14 cellular contexts compared by ENCODE assay signal in the genomic region with DNA sequence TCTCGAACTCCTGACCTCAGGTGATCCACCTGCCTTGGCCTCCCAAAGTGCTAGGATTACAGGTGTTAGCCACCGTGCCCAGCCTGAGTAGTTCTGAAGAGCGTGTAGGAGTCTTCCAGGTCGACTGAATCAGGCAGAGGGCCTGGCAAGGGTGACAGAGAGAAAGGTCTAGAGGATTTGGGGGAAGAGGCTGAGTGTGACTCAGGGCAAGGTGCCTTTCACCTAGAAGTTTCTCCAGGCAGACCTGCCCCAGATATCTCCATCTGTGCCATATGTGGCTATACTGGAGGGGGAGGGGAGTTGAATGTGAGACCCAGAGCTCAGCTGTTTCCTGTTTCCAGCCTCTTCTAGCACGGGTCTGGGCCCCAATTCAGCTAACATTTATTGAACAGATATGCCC. TPM values are rescaled to one million over a fixed set of nuclear protein-coding genes. Genes with fewer than 3 reads are reported as not detected.
DNase-seq lines count a peak whose midpoint lies in the region; ATAC-seq and TF ChIP-seq lines count a peak whose summit lies in the region.
"Had no signal": no experiment of that assay in that cellular context is flagged by ENCODE, and none has a peak within 500 bp of the region (broad histone marks: within the 10 kb centered on the region; RNA-seq: fewer than 3 reads in every experiment).

No MANE protein-coding gene starts in this region.

- H3K9me2 ChIP-seq in GM23248 (ENCODE audit: insufficient read depth): no peaks in the 10 kb centered on the region

- H3K27me3 Mint-ChIP-seq in MCF 10A (ENCODE audit: insufficient read depth, unreplicated experiment) (no peaks in the 10 kb centered on the region), WTC11 (ENCODE audit: low read depth) (peaks cover 30% of the 10 kb centered on the region), immature natural killer cell (ENCODE audit: low read depth in 3 of 3) (peaks cover 6 to 8% (median 6%) of the 10 kb centered on the region in 3 donors)

- H3K27ac Mint-ChIP-seq in MCF 10A (ENCODE audit: low read depth, unreplicated experiment) (no peak overlapping the region), WTC11 (peak overlapping the region; percentile 87), immature natural killer cell (peak overlapping the region; percentile 11 to 98 (median 92))

- WGBS in GM23248 (ENCODE audit: low coverage in 1 of 2, low lambda C conversion rate in 2 of 2, missing lambda C conversion rate in 2 of 2), 2 experiments: 72 to 75% methylated on average over 5 of the region's 5 CpGs

- H3K4me1 Mint-ChIP-seq in MCF 10A (ENCODE audit: insufficient read depth, unreplicated experiment) (peaks cover 30% of the 10 kb centered on the region), WTC11 (peaks cover 26% of the 10 kb centered on the region), immature natural killer cell (peaks cover 28% of the 10 kb centered on the region in 2 donors)

- H3K4me2 ChIP-seq in GM23248 (ENCODE audit: unreplicated experiment): no peak overlapping the region

- H3K4me3 Mint-ChIP-seq in MCF 10A (ENCODE audit: unreplicated experiment): peak overlapping the region; percentile 96
- peak overlapping the region; percentile 95 for H3K4me3 Mint-ChIP-seq in WTC11
- H3K4me3 Mint-ChIP-seq in immature natural killer cell: peak overlapping the region; percentile 98 to 99 (median 98)

- H3K9me3 Mint-ChIP-seq in MCF 10A (ENCODE audit: unreplicated experiment) (no peaks in the 10 kb centered on the region), WTC11 (peaks cover 10% of the 10 kb centered on the region), immature natural killer cell (peaks cover 0 to 6% (median 0%) of the 10 kb centered on the region in 6 donors)

- H3K27ac ChIP-seq in breast epithelium (peak overlapping the region in 1 of 2 donors; percentile 94), GM23248 (no peak overlapping the region)

- H3K4me3 ChIP-seq in breast epithelium: no peak overlapping the region
- H3K4me3 ChIP-seq in GM23248: no peak overlapping the region

- CTCF ChIA-PET in MCF 10A (lab: Yijun Ruan, JAX): interaction anchor here (0.6 kb wide), 1 partner anchor 135 kb away, joined by 3 read pairs; no protein-coding TSS in a partner anchor
- CTCF ChIA-PET in WTC11 (lab: Charles Lee): interaction anchor here (1.5 to 3.0 kb wide), 3 partner anchors 14 to 54 kb away, joined by 4 to 37 read pairs (median 20); a partner anchor contains a TSS

- H3K36me3 Mint-ChIP-seq in MCF 10A (ENCODE audit: insufficient read depth, unreplicated experiment): no peaks in the 10 kb centered on the region
- peaks cover 6% of the 10 kb centered on the region; the same call in 1 of the 2 replicates for H3K36me3 Mint-ChIP-seq in WTC11
- peaks cover 7 to 9% (median 9%) of the 10 kb centered on the region in 3 donors for H3K36me3 Mint-ChIP-seq in immature natural killer cell

- no peak overlapping the region for H3K9ac ChIP-seq in GM23248

- no peaks in the 10 kb centered on the region for H3K36me3 ChIP-seq in breast epithelium
- no peaks in the 10 kb centered on the region for H3K36me3 ChIP-seq in GM23248 (ENCODE audit: low read depth)

- BruUV-seq in MCF 10A (replicated peaks; lab: Mats Ljungman, UMichigan): no TSS peak

- H3K79me2 ChIP-seq in GM23248 (ENCODE audit: insufficient read depth): no peaks in the 10 kb centered on the region

- no peaks in the 10 kb centered on the region for H3K9me3 ChIP-seq in breast epithelium
- H3K9me3 ChIP-seq in GM23248 (ENCODE audit: low read depth): no peaks in the 10 kb centered on the region

- no peak for ATAC-seq in WTC11
- ATAC-seq in GM18519 (IDR thresholded peaks at IDR 0.05; ENCODE audit: low FRiP score, unreplicated experiment): no peak
- no peak for ATAC-seq in GM21737 (IDR thresholded peaks at IDR 0.05; ENCODE audit: unreplicated experiment)
- ATAC-seq in HG03571 (IDR thresholded peaks at IDR 0.05; ENCODE audit: unreplicated experiment): no peak

- DNase-seq in MCF 10A (ENCODE audit: unreplicated experiment): no peak
- DNase-seq in breast epithelium (ENCODE audit: low spot score in 2 of 2): no peak
- no peak for DNase-seq in WTC11 (ENCODE audit: low spot score)
- DNase-seq in immature natural killer cell: no peak
- DNase-seq in GM23248: no peak
- DNase-seq: activated gamma-delta T cell treated with Interleukin-2 at 50 U/mL for 16 hours, GDM1, HFFc6, NCI-H1092, NCI-H446 treated with DMSO at 0.1 percent for 48 hours, SHP77 had no signal

- POLR2A ChIA-PET in MCF 10A (lab: Yijun Ruan, JAX) (interaction anchor here (1.1 to 5.1 kb wide), 5 partner anchors 8 to 209 kb away, joined by 4 to 88 read pairs (median 11); a partner anchor contains a TSS), WTC11 (lab: Charles Lee) (no interaction called here)

- peaks cover 0 to 13% of the 10 kb centered on the region in 2 donors for H3K4me1 ChIP-seq in breast epithelium
- peaks cover 16% of the 10 kb centered on the region for H3K4me1 ChIP-seq in GM23248 (ENCODE audit: insufficient read depth)

- no peak for TF ChIP-seq POLR2A in breast epithelium (IDR thresholded peaks at IDR 0.05)

- H4K20me1 ChIP-seq in GM23248 (ENCODE audit: insufficient read depth): no peaks in the 10 kb centered on the region

- peaks cover 21% of the 10 kb centered on the region for H3F3A ChIP-seq in GM23248 (ENCODE audit: insufficient read depth)

- intact Hi-C loops in MCF 10A (cut with micrococcal nuclease): loop anchor here (2.0 kb wide), 1 partner anchor 27 kb away; a partner anchor contains a TSS
- intact Hi-C loops in breast epithelium (cut with DNase I; ENCODE audit: low total_unique reads): no loop called here

- TF ChIP-seq CTCF in MCF 10A (IDR thresholded peaks at IDR 0.05; ENCODE audit: unreplicated experiment): no peak
- TF ChIP-seq CTCF in breast epithelium (IDR thresholded peaks at IDR 0.05): no peak
- TF ChIP-seq CTCF in WTC11 (IDR thresholded peaks at IDR 0.05): no peak

- no peaks in the 10 kb centered on the region for H3K27me3 ChIP-seq in breast epithelium
- H3K27me3 ChIP-seq in GM23248 (replicated peaks; ENCODE audit: insufficient read depth): no peaks in the 10 kb centered on the region

- in situ Hi-C loops in GM23248 (cut with MboI): no loop called here

- no peak overlapping the region for H2AFZ ChIP-seq in GM23248

TF ChIP-seq in WTC11, 78 proteins besides CTCF, POLR2A, EP300 and RAD21 (continues in another document):
- TF ChIP-seq GTF2I (CRISPR knock-in tag; conservative IDR thresholded peaks at IDR 0.05) (no peak), IRF2 (CRISPR knock-in tag; IDR thresholded peaks at IDR 0.05; ENCODE audit: borderline replicate concordance, low read depth) (no peak), ZBTB21 (CRISPR knock-in tag; IDR thresholded peaks at IDR 0.05; ENCODE audit: borderline replicate concordance) (no peak)
- TF ChIP-seq, protein P1, sequence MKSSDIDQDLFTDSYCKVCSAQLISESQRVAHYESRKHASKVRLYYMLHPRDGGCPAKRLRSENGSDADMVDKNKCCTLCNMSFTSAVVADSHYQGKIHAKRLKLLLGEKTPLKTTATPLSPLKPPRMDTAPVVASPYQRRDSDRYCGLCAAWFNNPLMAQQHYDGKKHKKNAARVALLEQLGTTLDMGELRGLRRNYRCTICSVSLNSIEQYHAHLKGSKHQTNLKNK (CRISPR knock-in tag; IDR thresholded peaks at IDR 0.05): no peak

RNA-seq across cellular contexts. Expression of a gene that starts 1.2 kb away (rescaled TPM):
- total RNA-seq in MCF 10A (2022) (17.2 and 18.2 TPM in 2 replicates), breast epithelium (10 to 100 TPM in 2 of 3 donors, 1 to 10 TPM in 1; 8.6 to 30.2 (median 25.5) TPM), WTC11 (2021) (5.5 to 8.5 TPM (median 6.8 TPM) in 3 replicates)
- polyA plus RNA-seq in immature natural killer cell (10 to 100 TPM; 26.5 to 32.4 (median 28.8) TPM), GM23248 (2016; fragmentation: Nextera tagmentation; extraction: Ambion mirVana) (11.4 and 16.5 TPM in 2 replicates)
- total RNA-seq in GM23248 (2014; rRNA removed; shearing (Covaris generic)): 8.5 and 11.6 TPM in 2 replicates

RNA-seq across cellular contexts. Expression of a gene that starts 1.5 kb away (rescaled TPM):
- 93.1 and 96.6 TPM in 2 replicates for total RNA-seq in MCF 10A (2022)
- 100 to 1,000 TPM; 216 to 286 (median 243) TPM for total RNA-seq in breast epithelium
- total RNA-seq in WTC11 (2021): 69.9 to 78.3 TPM (median 76.0 TPM) in 3 replicates
- polyA plus RNA-seq in immature natural killer cell: 10 to 100 TPM; 73.3 to 91.2 (median 81.4) TPM
- total RNA-seq in GM23248 (2014; rRNA removed; shearing (Covaris generic)): 66.1 and 152 TPM in 2 replicates
- 84.6 and 90.1 TPM in 2 replicates for polyA plus RNA-seq in GM23248 (2016; fragmentation: Nextera tagmentation; extraction: Ambion mirVana)

RNA-seq across cellular contexts. Expression of a gene that starts 7.7 kb away (rescaled TPM):
- total RNA-seq in MCF 10A (2022) (19.5 and 24.2 TPM in 2 replicates), breast epithelium (10 to 100 TPM in 2 of 3 donors, 1 to 10 TPM in 1; 7.7 to 19.0 (median 11.3) TPM), WTC11 (2021) (7.5 to 9.6 TPM (median 8.4 TPM) in 3 replicates)
- polyA plus RNA-seq in immature natural killer cell (1 to 10 TPM; 1.2 to 2.7 (median 1.8) TPM), GM23248 (2016; fragmentation: Nextera tagmentation; extraction: Ambion mirVana) (52.0 TPM in 2 replicates)
- 39.7 and 67.8 TPM in 2 replicates for total RNA-seq in GM23248 (2014; rRNA removed; shearing (Covaris generic))

RNA-seq across cellular contexts. Expression of a gene that starts 8.1 kb away (rescaled TPM):
- total RNA-seq in MCF 10A (2022) (42.8 and 46.5 TPM in 2 replicates), breast epithelium (10 to 100 TPM; 17.9 to 23.7 (median 22.6) TPM), WTC11 (2021) (18.9 to 27.8 TPM (median 27.0 TPM) in 3 replicates)
- polyA plus RNA-seq in immature natural killer cell (1 to 10 TPM; 1.6 to 2.9 (median 2.2) TPM), GM23248 (2016; fragmentation: Nextera tagmentation; extraction: Ambion mirVana) (3.7 and 4.3 TPM in 2 replicates)
- total RNA-seq in GM23248 (2014; rRNA removed; shearing (Covaris generic)): 5.1 and 9.0 TPM in 2 replicates

RNA-seq across cellular contexts. Expression of a gene that starts 26.9 kb away (rescaled TPM):
- total RNA-seq in MCF 10A (2022): 1.0 and 1.4 TPM in 2 replicates
- 1 to 10 TPM; 1.1 to 2.6 (median 2.2) TPM for total RNA-seq in breast epithelium
- total RNA-seq in WTC11 (2021): 2.4 to 3.9 TPM (median 3.0 TPM) in 3 replicates
- polyA plus RNA-seq in immature natural killer cell: 1 to 10 TPM; 7.0 to 8.7 (median 8.3) TPM
- total RNA-seq in GM23248 (2014; rRNA removed; shearing (Covaris generic)): 0.32 TPM in 1 of 2 replicates, not detected in the other
- polyA plus RNA-seq in GM23248 (2016; fragmentation: Nextera tagmentation; extraction: Ambion mirVana): 1.3 and 1.4 TPM in 2 replicates
